In the genomic region with DNA sequence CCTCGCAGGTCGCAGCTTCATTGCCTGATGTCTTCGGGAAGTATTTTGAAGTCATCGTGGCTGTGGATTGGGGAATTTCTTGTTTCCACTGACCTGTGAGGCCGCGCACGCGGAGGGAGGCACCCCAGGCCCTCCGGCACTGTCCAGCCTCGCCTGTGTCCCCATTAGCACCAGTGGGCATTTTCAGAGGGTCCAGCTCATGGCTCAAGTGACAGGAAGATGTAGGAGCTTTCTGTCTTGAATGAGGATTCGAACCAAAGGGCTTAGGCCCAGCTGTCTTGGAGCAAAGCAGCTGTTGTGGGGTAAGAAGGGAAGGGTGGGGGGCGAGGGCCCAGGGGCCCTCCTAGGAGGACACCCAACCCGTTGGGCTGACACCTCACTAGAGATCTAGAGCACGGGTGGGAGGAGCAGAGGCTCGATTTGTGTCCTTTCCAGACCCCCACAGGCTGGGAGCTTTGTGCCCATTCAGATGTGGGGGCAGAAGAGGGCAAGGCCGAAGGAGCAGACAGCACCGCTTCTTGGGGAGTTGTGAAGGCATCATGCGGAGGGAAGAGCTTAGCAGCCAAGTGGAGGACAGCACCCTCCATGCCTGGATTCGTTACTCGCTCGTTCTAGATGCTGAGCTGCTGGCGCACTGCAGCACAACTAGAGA, we compare ENCODE assay signal across 7 cellular contexts. TPM values are rescaled to one million over a fixed set of nuclear protein-coding genes. Genes with fewer than 3 reads are reported as not detected.
DNase-seq lines count a peak whose midpoint lies in the region; ATAC-seq and TF ChIP-seq lines count a peak whose summit lies in the region.

No MANE protein-coding gene starts in this region.

- DNase-seq in HFFc6 = no peak
- peak; percentile 53 for DNase-seq in activated CD8-positive, alpha-beta memory T cell treated with anti-CD3 and anti-CD28 coated beads, Interleukin-2, amount 50 U/mL, for 48 hours
- no peak for DNase-seq in hepatocyte (ENCODE audit: low spot score)
- DNase-seq in stimulated activated effector memory CD8-positive, alpha-beta T cell treated with anti-CD3 and anti-CD28 coated beads, Interleukin-12 subunit alpha, Interleukin-12 subunit beta, amount 100 ng/mL, for 72 hours (ENCODE audit: low spot score in 2 of 2) = no peak
- DNase-seq in DMS79 (lab: John Stamatoyannopoulos, UW) = no peak
- DNase-seq in NCI-H146 (lab: John Stamatoyannopoulos, UW) = no peak
- DNase-seq in NCI-H774 (lab: John Stamatoyannopoulos, UW) = no peak

- WGBS in hepatocyte (ENCODE audit: low lambda C conversion rate, missing lambda C conversion rate) = 83% methylated on average over 18 of the region's 22 CpGs

- peak overlapping the region; percentile 89 for H3K4me3 Mint-ChIP-seq in HFFc6
- H3K4me3 Mint-ChIP-seq in stimulated activated effector memory CD8-positive, alpha-beta T cell treated with anti-CD3 and anti-CD28 coated beads, Interleukin-12 subunit alpha, Interleukin-12 subunit beta, amount 100 ng/mL, for 72 hours = peak overlapping the region; percentile 78

- no peaks in the 10 kb centered on the region for H3K36me3 ChIP-seq in hepatocyte (replicated peaks; ENCODE audit: insufficient read depth, low read depth)

- H3K36me3 Mint-ChIP-seq in HFFc6 (ENCODE audit: low read depth) = peaks cover 44% of the 10 kb centered on the region
- peaks cover 63% of the 10 kb centered on the region for H3K36me3 Mint-ChIP-seq in stimulated activated effector memory CD8-positive, alpha-beta T cell treated with anti-CD3 and anti-CD28 coated beads, Interleukin-12 subunit alpha, Interleukin-12 subunit beta, amount 100 ng/mL, for 72 hours

- H2AFZ ChIP-seq in hepatocyte = peak overlapping the region; percentile 90

- H3K4me2 ChIP-seq in hepatocyte = peak overlapping the region; percentile 81

- peaks cover 2% of the 10 kb centered on the region for H3K27me3 Mint-ChIP-seq in HFFc6 (ENCODE audit: insufficient read depth)

- H3K4me1 ChIP-seq in hepatocyte (ENCODE audit: insufficient read depth) = no peaks in the 10 kb centered on the region

- H3K4me3 ChIP-seq in hepatocyte = peak overlapping the region; percentile 60

- TF ChIP-seq CTCF in HFFc6 (IDR thresholded peaks at IDR 0.05) (no peak), hepatocyte (IDR thresholded peaks at IDR 0.05; ENCODE audit: poor library complexity) (no peak)

- no peaks in the 10 kb centered on the region for H3K27me3 ChIP-seq in hepatocyte

- H3K9me3 ChIP-seq in hepatocyte (ENCODE audit: low read depth) = no peaks in the 10 kb centered on the region

- H4K20me1 ChIP-seq in hepatocyte (ENCODE audit: insufficient read depth, poor library complexity, severe bottlenecking) = no peaks in the 10 kb centered on the region

- no peak for ATAC-seq in stimulated activated effector memory CD8-positive, alpha-beta T cell treated with anti-CD3 and anti-CD28 coated beads, Interleukin-12 subunit alpha, Interleukin-12 subunit beta, amount 100 ng/mL, for 72 hours

- H3K4me1 Mint-ChIP-seq in HFFc6 (ENCODE audit: low read depth) = peaks cover 18% of the 10 kb centered on the region
- peaks cover 25% of the 10 kb centered on the region for H3K4me1 Mint-ChIP-seq in stimulated activated effector memory CD8-positive, alpha-beta T cell treated with anti-CD3 and anti-CD28 coated beads, Interleukin-12 subunit alpha, Interleukin-12 subunit beta, amount 100 ng/mL, for 72 hours

- H3K9me3 Mint-ChIP-seq in HFFc6 = 0 out of 2 replicates have a peak, but pooled peaks cover 3% of the 10 kb centered on the region
- H3K9me3 Mint-ChIP-seq in stimulated activated effector memory CD8-positive, alpha-beta T cell treated with anti-CD3 and anti-CD28 coated beads, Interleukin-12 subunit alpha, Interleukin-12 subunit beta, amount 100 ng/mL, for 72 hours = peaks cover 9% of the 10 kb centered on the region

- no peaks in the 10 kb centered on the region for H3K9me2 ChIP-seq in hepatocyte (replicated peaks; ENCODE audit: insufficient read depth)

- H3K79me2 ChIP-seq in hepatocyte = no peaks in the 10 kb centered on the region

- peak overlapping the region; percentile 89 for H3K27ac ChIP-seq in hepatocyte

- peak overlapping the region; percentile 81 for H3K27ac Mint-ChIP-seq in HFFc6
- H3K27ac Mint-ChIP-seq in stimulated activated effector memory CD8-positive, alpha-beta T cell treated with anti-CD3 and anti-CD28 coated beads, Interleukin-12 subunit alpha, Interleukin-12 subunit beta, amount 100 ng/mL, for 72 hours = peak overlapping the region; percentile 95

RNA-seq across cellular contexts. Expression of a gene that starts 0.9 kb away (rescaled TPM):
- total RNA-seq in HFFc6 (2021; fragmentation: NEBNext Ultra II Directional; extraction: Animal tissue kit (Norgen Biotek cat#: 25700)) = 10 to 100 TPM in 4 of 6 experiments, 1 to 10 TPM in 2; 8.5 to 13.0 (median 11.9) TPM
- 4.3 and 6.0 TPM in 2 replicates for total RNA-seq in hepatocyte
- polyA plus RNA-seq in hepatocyte = 3.4 and 4.8 TPM in 2 replicates
